In genomic region chrX:37454537-37455285, GRCh38 we compare ENCODE assay signal across 1 cellular context.
TF ChIP-seq lines count a peak whose summit lies in the region.

No MANE protein-coding gene starts in this region.

TF ChIP-seq in HCT116, 20 proteins besides CTCF, POLR2A, EP300 and RAD21 (continued from another document):
- TF ChIP-seq ZBTB33 (IDR thresholded peaks at IDR 0.05; ENCODE audit: extremely low read depth, insufficient replicate concordance, low read length), result no peak
- TF ChIP-seq ATF3 (IDR thresholded peaks at IDR 0.05), result no peak
- TF ChIP-seq ZNF274 (IDR thresholded peaks at IDR 0.05; ENCODE audit: low read depth, low read length), result no peak
- TF ChIP-seq SIN3A (IDR thresholded peaks at IDR 0.05; ENCODE audit: low read depth), result peak; percentile 62
- no peak for TF ChIP-seq REST (IDR thresholded peaks at IDR 0.05; ENCODE audit: low read depth)
- peak; percentile 61; the same call in 1 of the 2 replicates for TF ChIP-seq CBX3 (IDR thresholded peaks at IDR 0.05; ENCODE audit: low read depth)
- no peak; the same call in 1 of the 2 replicates for TF ChIP-seq CEBPB (IDR thresholded peaks at IDR 0.05; ENCODE audit: low read depth)
